In the genomic region with DNA sequence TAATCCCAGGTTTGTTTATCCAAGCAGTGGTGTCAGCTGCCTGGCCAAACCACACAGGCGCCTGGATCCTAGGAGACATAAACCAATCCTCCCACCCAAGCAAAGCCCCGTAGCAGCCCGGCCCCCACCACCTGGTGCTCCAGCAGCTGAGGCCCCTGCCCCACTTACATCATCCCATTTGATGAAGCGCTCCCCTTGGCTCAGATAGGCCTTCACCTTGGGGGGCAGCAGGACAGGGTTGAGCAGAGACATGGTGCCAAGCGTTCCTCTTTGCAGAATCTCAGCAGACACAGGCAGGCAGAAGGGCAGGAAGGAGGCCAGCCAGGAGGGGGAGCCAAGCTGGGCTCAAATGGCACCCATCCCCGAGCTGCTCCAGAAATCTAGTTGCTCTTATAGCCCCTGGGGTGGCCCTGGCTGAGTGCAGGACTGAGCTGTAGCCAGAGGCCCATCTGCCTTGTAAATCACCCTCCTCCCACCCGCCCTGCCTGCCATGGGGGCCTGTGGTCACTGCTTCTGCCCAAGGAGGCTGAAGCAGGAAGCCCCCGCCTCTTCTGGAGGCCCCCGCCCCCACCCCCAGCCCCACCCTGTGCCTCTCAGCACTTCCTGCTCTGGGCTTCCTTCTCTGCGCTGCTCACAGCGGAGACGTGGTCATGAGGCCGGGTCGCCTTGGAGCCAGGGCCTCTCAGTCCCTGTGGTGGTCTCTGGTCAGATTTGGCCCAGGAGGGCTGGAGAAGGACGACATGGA, we compare ENCODE assay signal across 7 cellular contexts. TPM values are rescaled to one million over a fixed set of nuclear protein-coding genes. Genes with fewer than 3 reads are reported as not detected.
DNase-seq lines count a peak whose midpoint lies in the region; ATAC-seq lines count a peak whose summit lies in the region.

PLCB2 (minus strand) TSS at position 515 of the 745 bp plus-strand sequence; CDS start at position 252, 263 bp downstream.

- H3K27me3 Mint-ChIP-seq in activated naive CD4-positive, alpha-beta T cell treated with anti-CD3 and anti-CD28 coated beads, Interleukin-2, amount 50 U/mL, for 24 hours, result no peaks in the 10 kb centered on the region

- H3K9me3 Mint-ChIP-seq in activated naive CD4-positive, alpha-beta T cell treated with anti-CD3 and anti-CD28 coated beads, Interleukin-2, amount 50 U/mL, for 24 hours, result no peaks in the 10 kb centered on the region

- intact Hi-C loops in left colon (cut with DNase I, micrococcal nuclease), result no loop called here

- ATAC-seq in GM18868 (IDR thresholded peaks at IDR 0.05; ENCODE audit: unreplicated experiment) (peak; percentile 68), HG03066 (IDR thresholded peaks at IDR 0.05; ENCODE audit: low read depth, unreplicated experiment) (peak; percentile 50), left colon (peak; percentile 42)

- H3K4me1 Mint-ChIP-seq in activated naive CD4-positive, alpha-beta T cell treated with anti-CD3 and anti-CD28 coated beads, Interleukin-2, amount 50 U/mL, for 24 hours, result peaks cover 55% of the 10 kb centered on the region

- peak within 1 kb of the TSS; percentile 96 for H3K27ac Mint-ChIP-seq in activated naive CD4-positive, alpha-beta T cell treated with anti-CD3 and anti-CD28 coated beads, Interleukin-2, amount 50 U/mL, for 24 hours

- H3K36me3 Mint-ChIP-seq in activated naive CD4-positive, alpha-beta T cell treated with anti-CD3 and anti-CD28 coated beads, Interleukin-2, amount 50 U/mL, for 24 hours, result no peaks in the 10 kb centered on the region

- peak within 1 kb of the TSS; percentile 94 for H3K4me3 Mint-ChIP-seq in activated naive CD4-positive, alpha-beta T cell treated with anti-CD3 and anti-CD28 coated beads, Interleukin-2, amount 50 U/mL, for 24 hours

- DNase-seq in SKM-1 treated with dmso at 0.1 percent for 144 hours (lab: John Stamatoyannopoulos, UW; ENCODE audit: unreplicated experiment), result peak; percentile 71
- peak; percentile 55 to 62 for DNase-seq in left colon
- peak; percentile 41 for DNase-seq in stimulated activated CD8-positive, alpha-beta memory T cell treated with anti-CD3 and anti-CD28 coated beads, Interleukin-15, amount 100 ng/mL, for 1 hour (ENCODE audit: low read depth)
- DNase-seq in HuH-7.5 (ENCODE audit: low spot score), result no peak

RNA-seq across cellular contexts. Expression of gene PLCB2, which starts in this region (rescaled TPM):
- total RNA-seq in left colon, result 10 to 100 TPM in 1 of 2 donors, 1 to 10 TPM in 1; 6.0 to 11.2 TPM
